In genomic region chr13:113123226-113124150, GRCh38 we compare ENCODE assay signal across 10 cellular contexts. TPM values are rescaled to one million over a fixed set of nuclear protein-coding genes. Genes with fewer than 3 reads are reported as not detected.
DNase-seq lines count a peak whose midpoint lies in the region; ATAC-seq, FAIRE-seq and TF ChIP-seq lines count a peak whose summit lies in the region.
"Had no signal": no experiment of that assay in that cellular context is flagged by ENCODE, and none has a peak within 500 bp of the region (broad histone marks: within the 10 kb centered on the region; RNA-seq: fewer than 3 reads in every experiment).

No MANE protein-coding gene starts in this region.

- H3K4me3 ChIP-seq in BE2C (ENCODE audit: low read depth, low read length) (no peak overlapping the region), duodenal mucosa (ENCODE audit: low read depth in 1 of 2, low read length in 2 of 2) (peak overlapping the region in 1 of 2 donors; percentile 30)

- no peaks in the 10 kb centered on the region for H3K36me3 Mint-ChIP-seq in nephron (ENCODE audit: low read depth)

- H3K4me1 ChIP-seq in BE2C (peaks cover 4% of the 10 kb centered on the region; the same call in 1 of the 2 replicates), duodenal mucosa (ENCODE audit: control insufficient read depth in 1 of 2, insufficient read depth in 2 of 2, low read length in 2 of 2) (peaks cover 9 to 10% of the 10 kb centered on the region in 2 donors)

- no peaks in the 10 kb centered on the region for H3K9me3 Mint-ChIP-seq in nephron

- H3K36me3 ChIP-seq in BE2C (no peaks in the 10 kb centered on the region), duodenal mucosa (ENCODE audit: control insufficient read depth in 1 of 2, insufficient read depth in 2 of 2, low read length in 2 of 2) (no peaks in the 10 kb centered on the region)

- H3K9me3 ChIP-seq in BE2C = no peaks in the 10 kb centered on the region
- no peaks in the 10 kb centered on the region for H3K9me3 ChIP-seq in duodenal mucosa (ENCODE audit: control insufficient read depth in 1 of 2, low read length in 2 of 2)

- H3K4me1 Mint-ChIP-seq in nephron = peaks cover 12% of the 10 kb centered on the region

- H3K27ac ChIP-seq in duodenal mucosa (ENCODE audit: low read depth, low read length) = no peak overlapping the region

- FAIRE-seq in RCC 7860 (lab: Jason Lieb, UNC) = no peak

- peak overlapping the region in 2 of 3 experiments; percentile 44 to 74 for H3K4me3 Mint-ChIP-seq in nephron

- TF ChIP-seq CTCF in BE2C (IDR thresholded peaks at IDR 0.05; ENCODE audit: low read depth, low read length) (peak; percentile 51), nephron (IDR thresholded peaks at IDR 0.05; ENCODE audit: unreplicated experiment in 3 of 3) (no peak)

- peak overlapping the region in 2 of 3 experiments; percentile 31 to 86 for H3K27ac Mint-ChIP-seq in nephron

- ATAC-seq in GM21390 (IDR thresholded peaks at IDR 0.05; ENCODE audit: unreplicated experiment) (no peak), GM18502 (IDR thresholded peaks at IDR 0.05; ENCODE audit: poor library complexity, unreplicated experiment) (no peak)

- peak overlapping the region; percentile 8 to 18 for H3K9ac ChIP-seq in duodenal mucosa (ENCODE audit: low read depth in 1 of 2, low read length in 2 of 2)

- peaks cover 30% of the 10 kb centered on the region for H3K27me3 Mint-ChIP-seq in nephron (ENCODE audit: low read depth)

- no peaks in the 10 kb centered on the region for H3K27me3 ChIP-seq in BE2C
- no peaks in the 10 kb centered on the region for H3K27me3 ChIP-seq in duodenal mucosa (ENCODE audit: control insufficient read depth in 1 of 2, insufficient read depth in 2 of 2, low read length in 2 of 2)

- DNase-seq in BE2C (no peak), HuH-7 (ENCODE audit: low spot score) (peak; percentile 86), RCC 7860 (ENCODE audit: low spot score) (no peak), hepatic stellate cell (ENCODE audit: low spot score) (no peak)
- DNase-seq: activated T-cell treated with anti-CD3 and anti-CD28 coated beads, Interleukin-2, amount 50 U/mL, for 1 hour; NCI-H524 treated with DMSO at 0.1 percent for 48 hours had no signal

RNA-seq across cellular contexts. Expression of gene F10, which starts 0.9 kb away (rescaled TPM):
- 3.6 TPM for polyA plus RNA-seq in BE2C (2012; ENCODE audit: insufficient read depth, insufficient read length, low read depth)

RNA-seq across cellular contexts. Expression of gene F7, which starts 17.9 kb away (rescaled TPM):
- 1.6 TPM for polyA plus RNA-seq in BE2C (2012; ENCODE audit: insufficient read depth, insufficient read length, low read depth)

RNA-seq across cellular contexts. Expression of gene PROZ, which starts 35.0 kb away (rescaled TPM):
- 0.97 TPM for polyA plus RNA-seq in BE2C (2012; ENCODE audit: insufficient read depth, insufficient read length, low read depth)
